7 cellular contexts compared by ENCODE assay signal in genomic region chr20:61396262-61396848, GRCh38.
"Had no signal": no experiment of that assay in that cellular context is flagged by ENCODE, and none has a peak within 500 bp of the region (broad histone marks: within the 10 kb centered on the region; RNA-seq: fewer than 3 reads in every experiment).

No MANE protein-coding gene starts in this region.

- H3K9ac ChIP-seq: GM23248 had no signal

- H3K27ac ChIP-seq: GM23248, HL-60 had no signal

- ATAC-seq: K562 had no signal

- FAIRE-seq: K562 had no signal

- DNase-seq: GM23248, GOT3, H7, HCEC 1CT, IMR-90 had no signal

- H2AFZ ChIP-seq: GM23248 had no signal

- H3K4me3 ChIP-seq: GM23248, K562 had no signal
